8 cellular contexts compared by ENCODE assay signal in genomic region chr16:75265911-75266701, GRCh38. TPM values are rescaled to one million over a fixed set of nuclear protein-coding genes. Genes with fewer than 3 reads are reported as not detected.
DNase-seq lines count a peak whose midpoint lies in the region; ATAC-seq and TF ChIP-seq lines count a peak whose summit lies in the region.

No MANE protein-coding gene starts in this region.

- H3K4me1 ChIP-seq in duodenal mucosa (ENCODE audit: control insufficient read depth in 1 of 2, insufficient read depth in 2 of 2, low read length in 2 of 2) (peaks cover 34 to 55% of the 10 kb centered on the region in 2 donors), right lobe of liver (peaks cover 0 to 39% (median 23%) of the 10 kb centered on the region in 4 donors)

- DNase-seq in DMS114 treated with DMSO at 0.1 percent for 48 hours (lab: John Stamatoyannopoulos, UW; ENCODE audit: unreplicated experiment) (peak; percentile 32), RPMI7951 (ENCODE audit: low read depth) (peak; percentile 69), right lobe of liver (peak; percentile 79 to 84 (median 82)), substantia nigra (lab: John Stamatoyannopoulos, UW) (peak in 43 of 49 donors; percentile 35 to 87 (median 65))
- no peak for DNase-seq in activated CD4-positive, CD25-positive, alpha-beta regulatory T cell treated with anti-CD3 and anti-CD28 coated beads, Interleukin-2, amount 50 U/mL, for 72 hours

- H3K4me3 ChIP-seq in duodenal mucosa (ENCODE audit: low read depth in 1 of 2, low read length in 2 of 2): peak overlapping the region; percentile 71 to 73
- H3K4me3 ChIP-seq in right lobe of liver: peak overlapping the region; percentile 85 to 98 (median 95)

- H3K9ac ChIP-seq in duodenal mucosa (ENCODE audit: low read depth in 1 of 2, low read length in 2 of 2): peak overlapping the region; percentile 63 to 96

- intact Hi-C loops in right lobe of liver (cut with DNase I): no loop called here

- no peaks in the 10 kb centered on the region for H3K36me3 ChIP-seq in duodenal mucosa (ENCODE audit: control insufficient read depth in 1 of 2, insufficient read depth in 2 of 2, low read length in 2 of 2)
- H3K36me3 ChIP-seq in right lobe of liver: no peaks in the 10 kb centered on the region

- peak; percentile 80 for ATAC-seq in HG03135 (IDR thresholded peaks at IDR 0.05; ENCODE audit: unreplicated experiment)
- ATAC-seq in right lobe of liver: peak; percentile 25 to 59 (median 57)

- H3K27ac ChIP-seq in duodenal mucosa (ENCODE audit: low read depth, low read length): peak overlapping the region; percentile 86
- peak overlapping the region; percentile 89 to 96 (median 92) for H3K27ac ChIP-seq in right lobe of liver
- H3K27ac ChIP-seq in substantia nigra (ENCODE audit: low read depth, low read length, poor library complexity, severe bottlenecking): peak overlapping the region; percentile 81

- WGBS in right lobe of liver (ENCODE audit: insufficient coverage, low coverage, low lambda C conversion rate, missing lambda C conversion rate): 17% methylated on average over 18 of the region's 62 CpGs

- H3K9me3 ChIP-seq in duodenal mucosa (ENCODE audit: control insufficient read depth in 1 of 2, low read length in 2 of 2) (no peaks in the 10 kb centered on the region), right lobe of liver (no peaks in the 10 kb centered on the region)

- TF ChIP-seq CTCF in right lobe of liver (IDR thresholded peaks at IDR 0.05): no peak

- H3K27me3 ChIP-seq in duodenal mucosa (ENCODE audit: control insufficient read depth in 1 of 2, insufficient read depth in 2 of 2, low read length in 2 of 2) (no peaks in the 10 kb centered on the region), right lobe of liver (no peaks in the 10 kb centered on the region)

- TF ChIP-seq POLR2A in GM19193 (IDR thresholded peaks at IDR 0.05; ENCODE audit: extremely low read depth, insufficient read depth, insufficient read length) (peak; percentile 50), right lobe of liver (IDR thresholded peaks at IDR 0.05) (peak; percentile 86)

RNA-seq across cellular contexts. Expression of gene BCAR1, which starts 14.7 kb away (rescaled TPM):
- total RNA-seq in RPMI7951 (2014; rRNA removed; shearing (Covaris generic)): 19.7 and 20.3 TPM in 2 replicates
- 100 to 1,000 TPM in 1 of 6 experiments, 10 to 100 TPM in 5; 29.2 to 108 (median 51.2) TPM for total RNA-seq in right lobe of liver

RNA-seq across cellular contexts. Expression of gene CTRB1, which starts 47.3 kb away (rescaled TPM):
- total RNA-seq in RPMI7951 (2014; rRNA removed; shearing (Covaris generic)): not detected in 2 replicates
- total RNA-seq in right lobe of liver: not detected

RNA-seq across cellular contexts. Expression of gene CTRB2, which starts 59.1 kb away (rescaled TPM):
- not detected in 2 replicates for total RNA-seq in RPMI7951 (2014; rRNA removed; shearing (Covaris generic))
- total RNA-seq in right lobe of liver: not detected
